ENCODE assay signal across 20 cellular contexts in genomic region chr19:35150445-35150844, GRCh38. TPM values are rescaled to one million over a fixed set of nuclear protein-coding genes. Genes with fewer than 3 reads are reported as not detected.
DNase-seq lines count a peak whose midpoint lies in the region; ATAC-seq, FAIRE-seq and TF ChIP-seq lines count a peak whose summit lies in the region.
"Had no signal": no experiment of that assay in that cellular context is flagged by ENCODE, and none has a peak within 500 bp of the region (broad histone marks: within the 10 kb centered on the region; RNA-seq: fewer than 3 reads in every experiment).

No MANE protein-coding gene starts in this region.

- no peak overlapping the region for H3K27ac ChIP-seq in uterus

- peaks cover 17% of the 10 kb centered on the region for H3K4me1 Mint-ChIP-seq in stimulated activated naive CD8-positive, alpha-beta T cell treated with anti-CD3 and anti-CD28 coated beads, Interleukin-15, Interleukin-2, amounts not matched to agents 100 ng/mL and 50 ng/mL, for 24 hours (ENCODE audit: low read depth)
- H3K4me1 Mint-ChIP-seq in stimulated activated naive CD8-positive, alpha-beta T cell treated with anti-CD3 and anti-CD28 coated beads, Interleukin-15, amount 100 ng/mL, for 72 hours = peaks cover 19% of the 10 kb centered on the region
- peaks cover 18% of the 10 kb centered on the region for H3K4me1 Mint-ChIP-seq in activated T-helper 17 cell treated with anti-CD3 and anti-CD28 coated beads, Interleukin-2, amount 50 U/mL, for 72 hours
- peaks cover 32% of the 10 kb centered on the region for H3K4me1 Mint-ChIP-seq in neural crest cell

- TF ChIP-seq POLR2A in uterus (IDR thresholded peaks at IDR 0.05) = no peak

- no peaks in the 10 kb centered on the region for H3K27me3 Mint-ChIP-seq in stimulated activated naive CD8-positive, alpha-beta T cell treated with anti-CD3 and anti-CD28 coated beads, Interleukin-15, Interleukin-2, amounts not matched to agents 100 ng/mL and 50 ng/mL, for 24 hours
- H3K27me3 Mint-ChIP-seq in stimulated activated naive CD8-positive, alpha-beta T cell treated with anti-CD3 and anti-CD28 coated beads, Interleukin-15, amount 100 ng/mL, for 72 hours = no peaks in the 10 kb centered on the region
- H3K27me3 Mint-ChIP-seq in activated T-helper 17 cell treated with anti-CD3 and anti-CD28 coated beads, Interleukin-2, amount 50 U/mL, for 72 hours = no peaks in the 10 kb centered on the region
- H3K27me3 Mint-ChIP-seq in neural crest cell (ENCODE audit: low read depth) = peaks cover 77% of the 10 kb centered on the region

- TF ChIP-seq CTCF in neural crest cell (conservative IDR thresholded peaks at IDR 0.05) = no peak
- no peak for TF ChIP-seq CTCF in uterus (IDR thresholded peaks at IDR 0.05)

- no peaks in the 10 kb centered on the region for H3K27me3 ChIP-seq in uterus

- H3K4me1 ChIP-seq in uterus = peaks cover 0 to 6% of the 10 kb centered on the region in 2 donors

- peak overlapping the region; percentile 36 for H3K27ac Mint-ChIP-seq in stimulated activated naive CD8-positive, alpha-beta T cell treated with anti-CD3 and anti-CD28 coated beads, Interleukin-15, Interleukin-2, amounts not matched to agents 100 ng/mL and 50 ng/mL, for 24 hours
- peak overlapping the region in 1 of 2 donors; percentile 44 for H3K27ac Mint-ChIP-seq in stimulated activated naive CD8-positive, alpha-beta T cell treated with anti-CD3 and anti-CD28 coated beads, Interleukin-15, amount 100 ng/mL, for 72 hours
- H3K27ac Mint-ChIP-seq in activated T-helper 17 cell treated with anti-CD3 and anti-CD28 coated beads, Interleukin-2, amount 50 U/mL, for 72 hours = peak overlapping the region; percentile 75
- H3K27ac Mint-ChIP-seq in neural crest cell (ENCODE audit: unreplicated experiment) = peak overlapping the region; percentile 1

- ATAC-seq in stimulated activated naive CD8-positive, alpha-beta T cell treated with anti-CD3 and anti-CD28 coated beads, Interleukin-15, amount 100 ng/mL, for 72 hours = no peak
- ATAC-seq in activated T-helper 17 cell treated with anti-CD3 and anti-CD28 coated beads, Interleukin-2, amount 50 U/mL, for 72 hours (replicated peaks) = no peak
- ATAC-seq: HCT116 had no signal

- intact Hi-C loops in uterus (cut with DNase I; ENCODE audit: low total_unique reads) = no loop called here

- no peaks in the 10 kb centered on the region for H3K9me3 ChIP-seq in uterus

- H3K4me3 Mint-ChIP-seq in stimulated activated naive CD8-positive, alpha-beta T cell treated with anti-CD3 and anti-CD28 coated beads, Interleukin-15, Interleukin-2, amounts not matched to agents 100 ng/mL and 50 ng/mL, for 24 hours = no peak overlapping the region
- no peak overlapping the region for H3K4me3 Mint-ChIP-seq in stimulated activated naive CD8-positive, alpha-beta T cell treated with anti-CD3 and anti-CD28 coated beads, Interleukin-15, amount 100 ng/mL, for 72 hours
- H3K4me3 Mint-ChIP-seq in activated T-helper 17 cell treated with anti-CD3 and anti-CD28 coated beads, Interleukin-2, amount 50 U/mL, for 72 hours = no peak overlapping the region
- peak overlapping the region; percentile 41 for H3K4me3 Mint-ChIP-seq in neural crest cell

- H3K36me3 Mint-ChIP-seq in stimulated activated naive CD8-positive, alpha-beta T cell treated with anti-CD3 and anti-CD28 coated beads, Interleukin-15, Interleukin-2, amounts not matched to agents 100 ng/mL and 50 ng/mL, for 24 hours (ENCODE audit: low read depth) = no peaks in the 10 kb centered on the region
- H3K36me3 Mint-ChIP-seq in activated T-helper 17 cell treated with anti-CD3 and anti-CD28 coated beads, Interleukin-2, amount 50 U/mL, for 72 hours (ENCODE audit: low read depth) = peaks cover 10% of the 10 kb centered on the region
- H3K36me3 Mint-ChIP-seq in neural crest cell (ENCODE audit: low read depth) = no peaks in the 10 kb centered on the region

- H3K4me3 ChIP-seq in uterus = no peak overlapping the region

- no peak for DNase-seq in stimulated activated naive CD8-positive, alpha-beta T cell treated with anti-CD3 and anti-CD28 coated beads, Interleukin-15, amount 100 ng/mL, for 72 hours
- DNase-seq in neural crest cell (ENCODE audit: low read depth, low spot score) (no peak), GM19239 (ENCODE audit: insufficient read length, low spot score) (no peak), uterus (no peak)
- no peak for DNase-seq in activated naive CD4-positive, alpha-beta T cell (lab: John Stamatoyannopoulos, UW)
- DNase-seq in activated CD4-positive, alpha-beta T cell treated with anti-CD3 and anti-CD28 coated beads, Interleukin-2, amount 50 U/mL, for 1 hour = no peak
- DNase-seq: NCI-H1105, NCI-H1694, NCI-H2081 treated with DMSO at 0.1 percent for 48 hours, NCI-H510A, NCI-H774, OCI-M1, Right ventricle myocardium superior had no signal

- no peaks in the 10 kb centered on the region for H3K9me3 Mint-ChIP-seq in stimulated activated naive CD8-positive, alpha-beta T cell treated with anti-CD3 and anti-CD28 coated beads, Interleukin-15, Interleukin-2, amounts not matched to agents 100 ng/mL and 50 ng/mL, for 24 hours
- no peaks in the 10 kb centered on the region for H3K9me3 Mint-ChIP-seq in stimulated activated naive CD8-positive, alpha-beta T cell treated with anti-CD3 and anti-CD28 coated beads, Interleukin-15, amount 100 ng/mL, for 72 hours
- H3K9me3 Mint-ChIP-seq in activated T-helper 17 cell treated with anti-CD3 and anti-CD28 coated beads, Interleukin-2, amount 50 U/mL, for 72 hours = no peaks in the 10 kb centered on the region
- H3K9me3 Mint-ChIP-seq in neural crest cell = no peaks in the 10 kb centered on the region

- H3K36me3 ChIP-seq in uterus = no peaks in the 10 kb centered on the region

- FAIRE-seq in GM19239 (lab: Jason Lieb, UNC) = no peak
- FAIRE-seq: D721Med, GM12892, GM18507 had no signal

RNA-seq across cellular contexts. Expression of gene FXYD5, which starts 4.1 kb away (rescaled TPM):
- 100 to 1,000 TPM; 214 to 257 TPM for total RNA-seq in activated T-helper 17 cell treated with anti-CD3 and anti-CD28 coated beads, Interleukin-2, amount 50 U/mL, for 72 hours
- total RNA-seq in neural crest cell = 13.3 and 17.0 TPM in 2 replicates
- total RNA-seq in uterus = 10 to 100 TPM; 10.9 to 86.2 (median 34.2) TPM

RNA-seq across cellular contexts. Expression of gene FXYD7, which starts 7.4 kb away (rescaled TPM):
- total RNA-seq in activated T-helper 17 cell treated with anti-CD3 and anti-CD28 coated beads, Interleukin-2, amount 50 U/mL, for 72 hours = 1 to 10 TPM in 1 of 2 donors, under 1 TPM in 1; 0.40 to 1.4 TPM
- total RNA-seq in neural crest cell = 1.1 and 1.4 TPM in 2 replicates
- 1 to 10 TPM in 1 of 4 donors, under 1 TPM in 1, not detected in 2; 0.83 to 3.7 TPM for total RNA-seq in uterus
- total RNA-seq: A172, Right ventricle myocardium superior had no signal

RNA-seq across cellular contexts. Expression of gene FXYD1, which starts 11.8 kb away (rescaled TPM):
- under 1 TPM; 0.54 to 0.93 TPM for total RNA-seq in activated T-helper 17 cell treated with anti-CD3 and anti-CD28 coated beads, Interleukin-2, amount 50 U/mL, for 72 hours
- total RNA-seq in neural crest cell = 4.2 and 6.5 TPM in 2 replicates
- 100 to 1,000 TPM in 2 of 4 donors, 10 to 100 TPM in 2; 18.1 to 214 (median 105) TPM for total RNA-seq in uterus
- total RNA-seq: A172 had no signal

RNA-seq across cellular contexts. Expression of gene LGI4, which starts 15.6 kb away (rescaled TPM):
- total RNA-seq in activated T-helper 17 cell treated with anti-CD3 and anti-CD28 coated beads, Interleukin-2, amount 50 U/mL, for 72 hours = 1 to 10 TPM in 1 of 2 donors, not detected in 1; 1.9 TPM
- 15.9 and 16.1 TPM in 2 replicates for total RNA-seq in neural crest cell
- total RNA-seq in uterus = 10 to 100 TPM in 3 of 4 donors, 1 to 10 TPM in 1; 5.1 to 44.4 (median 19.7) TPM
- total RNA-seq: A172 had no signal

RNA-seq across cellular contexts. Expression of gene FXYD3, which starts 34.8 kb away (rescaled TPM):
- not detected for total RNA-seq in activated T-helper 17 cell treated with anti-CD3 and anti-CD28 coated beads, Interleukin-2, amount 50 U/mL, for 72 hours
- 2.5 and 2.8 TPM in 2 replicates for total RNA-seq in neural crest cell
- total RNA-seq in uterus = 1 to 10 TPM; 1.5 to 3.8 (median 1.6) TPM
